23 cellular contexts compared by ENCODE assay signal in the genomic region with DNA sequence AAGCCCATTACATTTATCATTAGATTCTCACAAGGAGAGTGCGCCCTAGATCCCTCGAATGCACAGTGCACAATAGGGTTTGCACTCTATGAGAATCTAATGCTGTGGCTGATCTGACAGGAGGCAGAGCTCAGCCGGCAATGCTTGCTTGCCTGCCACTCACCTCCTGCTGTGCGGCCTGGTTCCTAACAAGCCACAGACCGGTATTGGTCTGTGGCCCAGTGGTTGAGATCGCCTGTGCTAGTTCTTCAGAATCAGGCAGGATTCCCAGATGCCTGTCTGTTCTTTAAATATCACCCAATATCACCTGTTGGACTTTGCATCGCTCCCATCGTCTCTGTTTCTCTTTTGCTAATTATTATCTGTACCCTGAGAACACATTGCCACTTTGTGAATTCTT. TPM values are rescaled to one million over a fixed set of nuclear protein-coding genes. Genes with fewer than 3 reads are reported as not detected.
"Had no signal": no experiment of that assay in that cellular context is flagged by ENCODE, and none has a peak within 500 bp of the region (broad histone marks: within the 10 kb centered on the region; RNA-seq: fewer than 3 reads in every experiment).

No MANE protein-coding gene starts in this region.

- H3K4me3 Mint-ChIP-seq: activated B cell treated with CpG ODN at 0.5 μM for 24 hours; activated CD4-positive, alpha-beta T cell treated with anti-CD3 and anti-CD28 coated beads for 36 hours; activated T-cell treated with anti-CD3 and anti-CD28 coated beads, Interleukin-2, amount 50 U/mL, for 24 hours; activated T-helper 17 cell treated with anti-CD3 and anti-CD28 coated beads, Interleukin-2, amount 50 U/mL, for 72 hours; central memory CD8-positive, alpha-beta T cell; nephron progenitor cell; T-cell had no signal

- H3K9me3 Mint-ChIP-seq: activated naive CD4-positive, alpha-beta T cell treated with anti-CD3 and anti-CD28 coated beads, Interleukin-2, amount 50 U/mL, for 72 hours; activated T-cell treated with anti-CD3 and anti-CD28 coated beads, Interleukin-2, amount 50 U/mL, for 24 hours; activated T-helper 17 cell treated with anti-CD3 and anti-CD28 coated beads, Interleukin-2, amount 50 U/mL, for 72 hours; central memory CD8-positive, alpha-beta T cell; T-cell had no signal

- H3K4me1 Mint-ChIP-seq: activated B cell treated with CpG ODN at 0.5 μM for 24 hours; activated CD4-positive, alpha-beta T cell treated with anti-CD3 and anti-CD28 coated beads for 36 hours; activated T-helper 17 cell treated with anti-CD3 and anti-CD28 coated beads, Interleukin-2, amount 50 U/mL, for 72 hours; central memory CD8-positive, alpha-beta T cell; T-cell had no signal

- H3K9me3 ChIP-seq: breast epithelium, thyroid gland had no signal

- H3K36me3 Mint-ChIP-seq: activated naive CD4-positive, alpha-beta T cell treated with anti-CD3 and anti-CD28 coated beads, Interleukin-2, amount 50 U/mL, for 72 hours; T-cell had no signal

- H3K79me2 ChIP-seq: parathyroid adenoma had no signal

- H3K36me3 ChIP-seq: breast epithelium, thyroid gland had no signal

- H3K4me3 ChIP-seq: breast epithelium, thyroid gland had no signal

- H2AFZ ChIP-seq: parathyroid adenoma had no signal

- ATAC-seq: activated CD4-positive, alpha-beta T cell treated with anti-CD3 and anti-CD28 coated beads for 36 hours; activated naive CD4-positive, alpha-beta T cell treated with anti-CD3 and anti-CD28 coated beads, Interleukin-2, amount 50 U/mL, for 72 hours; activated T-helper 17 cell treated with anti-CD3 and anti-CD28 coated beads, Interleukin-2, amount 50 U/mL, for 72 hours; left ventricle myocardium superior; T-cell had no signal

- H3K27ac ChIP-seq: parathyroid adenoma had no signal

- H3K27me3 Mint-ChIP-seq: activated B cell treated with CpG ODN at 0.5 μM for 24 hours had no signal

- H3K4me1 ChIP-seq: breast epithelium, parathyroid adenoma, thyroid gland had no signal

- DNase-seq: activated B cell treated with CpG ODN at 0.5 μM for 24 hours; activated CD4-positive, alpha-beta T cell treated with anti-CD3 and anti-CD28 coated beads for 36 hours; activated CD4-positive, alpha-beta T cell treated with anti-CD3 and anti-CD28 coated beads, Interleukin-2, amount 50 U/mL, for 4 hours; activated CD8-positive, alpha-beta memory T cell treated with anti-CD3 and anti-CD28 coated beads for 24 hours; activated CD8-positive, alpha-beta memory T cell treated with anti-CD3 and anti-CD28 coated beads, Interleukin-2, amount 50 U/mL, for 4 hours; activated T-cell treated with anti-CD3 and anti-CD28 coated beads, Interleukin-2, amount 50 U/mL, for 24 hours; foreskin fibroblast; kidney glomerular epithelial cell; left ventricle myocardium superior; mammary epithelial cell; nephron progenitor cell; stimulated activated CD4-positive, alpha-beta T cell treated with anti-CD3 and anti-CD28 coated beads, Interleukin-4, amount 100 ng/mL, for 24 hours; stimulated activated naive CD4-positive, alpha-beta T cell treated with Interleukin-2 at 50 U/mL for 16 hours; T-cell; thyroid gland had no signal

- H3K27ac Mint-ChIP-seq: activated B cell treated with CpG ODN at 0.5 μM for 24 hours; activated CD4-positive, alpha-beta T cell treated with anti-CD3 and anti-CD28 coated beads for 36 hours; activated naive CD4-positive, alpha-beta T cell treated with anti-CD3 and anti-CD28 coated beads, Interleukin-2, amount 50 U/mL, for 72 hours; activated T-cell treated with anti-CD3 and anti-CD28 coated beads, Interleukin-2, amount 50 U/mL, for 24 hours; activated T-helper 17 cell treated with anti-CD3 and anti-CD28 coated beads, Interleukin-2, amount 50 U/mL, for 72 hours; nephron progenitor cell; T-cell had no signal

- H3K27me3 ChIP-seq: breast epithelium, thyroid gland had no signal

RNA-seq across cellular contexts. Expression of a gene that starts 14.0 kb away (rescaled TPM):
- total RNA-seq: activated B cell treated with CpG ODN at 0.5 μM for 24 hours; activated CD4-positive, alpha-beta T cell treated with anti-CD3 and anti-CD28 coated beads for 36 hours; activated naive CD4-positive, alpha-beta T cell treated with anti-CD3 and anti-CD28 coated beads, Interleukin-2, amount 50 U/mL, for 72 hours; activated T-helper 17 cell treated with anti-CD3 and anti-CD28 coated beads, Interleukin-2, amount 50 U/mL, for 72 hours; epithelial cell of proximal tubule; fibroblast of lung; left ventricle myocardium superior; mammary epithelial cell; T-cell; urinary bladder had no signal
- polyA plus RNA-seq: fibroblast of lung, mammary epithelial cell, urinary bladder had no signal

RNA-seq across cellular contexts. Expression of a gene that starts 27.8 kb away (rescaled TPM):
- total RNA-seq: activated B cell treated with CpG ODN at 0.5 μM for 24 hours; activated CD4-positive, alpha-beta T cell treated with anti-CD3 and anti-CD28 coated beads for 36 hours; activated naive CD4-positive, alpha-beta T cell treated with anti-CD3 and anti-CD28 coated beads, Interleukin-2, amount 50 U/mL, for 72 hours; activated T-helper 17 cell treated with anti-CD3 and anti-CD28 coated beads, Interleukin-2, amount 50 U/mL, for 72 hours; breast epithelium; epithelial cell of proximal tubule; fibroblast of lung; left ventricle myocardium superior; mammary epithelial cell; T-cell; thyroid gland; urinary bladder had no signal
- polyA plus RNA-seq: fibroblast of lung, mammary epithelial cell, urinary bladder had no signal
